Comparison of ENCODE assay signal across 19 cellular contexts in genomic region chr5:112381521-112381920, GRCh38.
"Had no signal": no experiment of that assay in that cellular context is flagged by ENCODE, and none has a peak within 500 bp of the region (broad histone marks: within the 10 kb centered on the region; RNA-seq: fewer than 3 reads in every experiment).

No MANE protein-coding gene starts in this region.

- H3K27me3 ChIP-seq: dorsolateral prefrontal cortex, hepatocyte, neutrophil, pancreas, spleen, testis, tibial artery had no signal

- H3K27ac ChIP-seq: dorsolateral prefrontal cortex, hepatocyte, neutrophil, pancreas, skin epidermis, spleen, testis, tibial artery had no signal

- H3K9me3 ChIP-seq: mucosa of descending colon, neutrophil, pancreas, spleen, testis, tibial artery had no signal

- H3K4me3 ChIP-seq: dorsolateral prefrontal cortex, hepatocyte, lung, mucosa of descending colon, pancreas, skin epidermis, spleen, testis, tibial artery had no signal

- DNase-seq: dorsolateral prefrontal cortex; effector CD4-positive, alpha-beta T cell; kidney; mucosa of descending colon; naive B cell; pancreas; retina; spleen; stimulated activated CD4-positive, alpha-beta T cell treated with anti-CD3 and anti-CD28 coated beads, Interleukin-4, amount 100 ng/mL, for 4 hours; stimulated activated naive CD8-positive, alpha-beta T cell treated with anti-CD3 and anti-CD28 coated beads, Interleukin-15, Interleukin-2, amounts not matched to agents 100 U/mL and 50 U/mL, for 24 hours; substantia nigra; testis; tibial artery had no signal

- H3K36me3 ChIP-seq: neutrophil, pancreas, spleen, tibial artery had no signal

- H3K4me1 ChIP-seq: pancreas, spleen, testis, tibial artery had no signal

- ATAC-seq: mucosa of descending colon; natural killer cell treated with Interleukin-12 subunit alpha and Interleukin-12 subunit beta and Interleukin-15 and Interleukin-18, amount 100 ng/mL, for 72 hours; pancreas; stimulated activated memory B cell treated with anti-CD40 and anti-IgM and Interleukin-4, amounts not matched to agents 10 μg/mL and 1 μg/mL and 100 μg/mL, for 72 hours; stimulated activated naive CD8-positive, alpha-beta T cell treated with anti-CD3 and anti-CD28 coated beads, Interleukin-15, Interleukin-2, amounts not matched to agents 100 U/mL and 50 U/mL, for 24 hours had no signal
